ENCODE assay signal across 1 cellular context in the genomic region with DNA sequence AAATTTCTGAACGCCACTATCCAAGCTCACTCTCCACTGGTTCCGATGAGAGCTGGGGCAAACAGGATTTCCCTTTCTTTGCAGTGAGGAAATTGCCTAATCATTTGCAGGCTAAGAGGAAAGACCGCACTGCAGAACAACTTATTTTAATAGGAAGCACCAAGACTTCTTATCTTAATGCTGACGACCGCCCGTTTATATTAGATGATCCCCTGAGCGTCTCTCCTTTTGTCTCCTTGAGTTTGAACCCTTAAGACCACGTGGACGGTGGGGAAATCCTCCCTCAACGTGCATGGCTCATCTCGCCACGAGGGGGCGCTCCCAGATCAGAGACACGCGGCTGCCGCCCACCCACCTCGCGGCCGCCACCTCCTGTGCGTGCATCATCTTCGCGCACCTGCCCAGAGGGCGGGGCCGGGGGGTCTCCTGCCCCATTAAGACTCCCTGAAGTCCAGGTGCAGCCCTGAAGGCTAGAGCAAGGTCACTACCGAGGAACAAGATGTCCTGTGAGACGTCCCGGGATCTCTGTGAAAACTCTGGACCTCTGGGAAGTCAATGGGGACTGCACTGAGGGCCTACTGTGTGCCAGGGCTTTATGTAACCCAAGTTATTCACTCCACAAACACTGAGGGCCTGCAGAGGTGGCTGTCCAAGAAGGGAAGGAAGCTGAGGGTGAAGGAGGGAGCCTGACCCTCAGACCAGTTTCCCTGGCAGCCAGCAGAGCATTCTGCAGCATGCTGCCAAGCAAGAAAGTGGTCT.
TF ChIP-seq lines count a peak whose summit lies in the region.

No MANE protein-coding gene starts in this region.

TF ChIP-seq in HepG2, 621 proteins besides CTCF, POLR2A, EP300 and RAD21 (continued from another document and continues in another):
- TF ChIP-seq ZNF770 (CRISPR knock-in tag; IDR thresholded peaks at IDR 0.05): no peak
- TF ChIP-seq CHD2 (IDR thresholded peaks at IDR 0.05; ENCODE audit: low read depth, low read length): no peak
- no peak for TF ChIP-seq ZNF235 (CRISPR knock-in tag; IDR thresholded peaks at IDR 0.05; ENCODE audit: borderline replicate concordance)
- TF ChIP-seq ZBTB34 (CRISPR knock-in tag; IDR thresholded peaks at IDR 0.05): no peak
- TF ChIP-seq ZNF275 (CRISPR knock-in tag; IDR thresholded peaks at IDR 0.05; ENCODE audit: borderline replicate concordance): no peak
- TF ChIP-seq FOXP1 (IDR thresholded peaks at IDR 0.05): no peak
- no peak for TF ChIP-seq FOXP1 (CRISPR knock-in tag; IDR thresholded peaks at IDR 0.05)
- TF ChIP-seq HNF4G (IDR thresholded peaks at IDR 0.05; ENCODE audit: borderline replicate concordance, low read depth, low read length): no peak
- TF ChIP-seq HNF4G (CRISPR knock-in tag; IDR thresholded peaks at IDR 0.05; ENCODE audit: borderline replicate concordance, low read depth): no peak
- TF ChIP-seq IRX3 (CRISPR knock-in tag; IDR thresholded peaks at IDR 0.05; ENCODE audit: borderline replicate concordance, low read depth): no peak
- TF ChIP-seq, protein P1, sequence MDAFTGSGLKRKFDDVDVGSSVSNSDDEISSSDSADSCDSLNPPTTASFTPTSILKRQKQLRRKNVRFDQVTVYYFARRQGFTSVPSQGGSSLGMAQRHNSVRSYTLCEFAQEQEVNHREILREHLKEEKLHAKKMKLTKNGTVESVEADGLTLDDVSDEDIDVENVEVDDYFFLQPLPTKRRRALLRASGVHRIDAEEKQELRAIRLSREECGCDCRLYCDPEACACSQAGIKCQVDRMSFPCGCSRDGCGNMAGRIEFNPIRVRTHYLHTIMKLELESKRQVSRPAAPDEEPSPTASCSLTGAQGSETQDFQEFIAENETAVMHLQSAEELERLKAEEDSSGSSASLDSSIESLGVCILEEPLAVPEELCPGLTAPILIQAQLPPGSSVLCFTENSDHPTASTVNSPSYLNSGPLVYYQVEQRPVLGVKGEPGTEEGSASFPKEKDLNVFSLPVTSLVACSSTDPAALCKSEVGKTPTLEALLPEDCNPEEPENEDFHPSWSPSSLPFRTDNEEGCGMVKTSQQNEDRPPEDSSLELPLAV (CRISPR knock-in tag; conservative IDR thresholded peaks at IDR 0.05; ENCODE audit: low read depth): no peak
- no peak for TF ChIP-seq ZNF7 (CRISPR knock-in tag; IDR thresholded peaks at IDR 0.05)
- TF ChIP-seq RXRB (CRISPR knock-in tag; IDR thresholded peaks at IDR 0.05; ENCODE audit: borderline replicate concordance): peak; percentile 36; the same call in 1 of the 2 replicates
- 0 out of 2 replicates have a peak, but pooled peaks have one; percentile 28 for TF ChIP-seq ZNF703 (CRISPR knock-in tag; IDR thresholded peaks at IDR 0.05; ENCODE audit: borderline replicate concordance)
- no peak for TF ChIP-seq ZFP82 (CRISPR knock-in tag; IDR thresholded peaks at IDR 0.05; ENCODE audit: borderline replicate concordance)
- 0 out of 2 replicates have a peak, but pooled peaks have one; percentile 65 for TF ChIP-seq ZNF512B (CRISPR knock-in tag; IDR thresholded peaks at IDR 0.05; ENCODE audit: borderline replicate concordance)
- TF ChIP-seq ADNP (CRISPR knock-in tag; IDR thresholded peaks at IDR 0.05): no peak
- TF ChIP-seq, protein P2, sequence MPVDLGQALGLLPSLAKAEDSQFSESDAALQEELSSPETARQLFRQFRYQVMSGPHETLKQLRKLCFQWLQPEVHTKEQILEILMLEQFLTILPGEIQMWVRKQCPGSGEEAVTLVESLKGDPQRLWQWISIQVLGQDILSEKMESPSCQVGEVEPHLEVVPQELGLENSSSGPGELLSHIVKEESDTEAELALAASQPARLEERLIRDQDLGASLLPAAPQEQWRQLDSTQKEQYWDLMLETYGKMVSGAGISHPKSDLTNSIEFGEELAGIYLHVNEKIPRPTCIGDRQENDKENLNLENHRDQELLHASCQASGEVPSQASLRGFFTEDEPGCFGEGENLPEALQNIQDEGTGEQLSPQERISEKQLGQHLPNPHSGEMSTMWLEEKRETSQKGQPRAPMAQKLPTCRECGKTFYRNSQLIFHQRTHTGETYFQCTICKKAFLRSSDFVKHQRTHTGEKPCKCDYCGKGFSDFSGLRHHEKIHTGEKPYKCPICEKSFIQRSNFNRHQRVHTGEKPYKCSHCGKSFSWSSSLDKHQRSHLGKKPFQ (CRISPR knock-in tag; IDR thresholded peaks at IDR 0.05; ENCODE audit: insufficient replicate concordance): no peak
- no peak; the same call in 1 of the 2 replicates for TF ChIP-seq IRF9 (CRISPR knock-in tag; IDR thresholded peaks at IDR 0.05; ENCODE audit: borderline replicate concordance)
- TF ChIP-seq RFX5 (IDR thresholded peaks at IDR 0.05; ENCODE audit: low read depth, low read length): no peak
- no peak for TF ChIP-seq MTERF4 (CRISPR knock-in tag; IDR thresholded peaks at IDR 0.05)
- no peak for TF ChIP-seq CC2D1A (CRISPR knock-in tag; IDR thresholded peaks at IDR 0.05)
- TF ChIP-seq ATF4 (CRISPR knock-in tag; IDR thresholded peaks at IDR 0.05): no peak
- no peak for TF ChIP-seq ZSCAN25 (CRISPR knock-in tag; IDR thresholded peaks at IDR 0.05)
- TF ChIP-seq, protein P3, sequence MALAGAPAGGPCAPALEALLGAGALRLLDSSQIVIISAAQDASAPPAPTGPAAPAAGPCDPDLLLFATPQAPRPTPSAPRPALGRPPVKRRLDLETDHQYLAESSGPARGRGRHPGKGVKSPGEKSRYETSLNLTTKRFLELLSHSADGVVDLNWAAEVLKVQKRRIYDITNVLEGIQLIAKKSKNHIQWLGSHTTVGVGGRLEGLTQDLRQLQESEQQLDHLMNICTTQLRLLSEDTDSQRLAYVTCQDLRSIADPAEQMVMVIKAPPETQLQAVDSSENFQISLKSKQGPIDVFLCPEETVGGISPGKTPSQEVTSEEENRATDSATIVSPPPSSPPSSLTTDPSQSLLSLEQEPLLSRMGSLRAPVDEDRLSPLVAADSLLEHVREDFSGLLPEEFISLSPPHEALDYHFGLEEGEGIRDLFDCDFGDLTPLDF (CRISPR knock-in tag; IDR thresholded peaks at IDR 0.05): no peak
- no peak for TF ChIP-seq SRSF1 (optimal IDR thresholded peaks at IDR 0.05; ENCODE audit: low read depth, low read length)
- no peak for TF ChIP-seq ZBTB21 (CRISPR knock-in tag; IDR thresholded peaks at IDR 0.05)
- no peak for TF ChIP-seq PHF5A (CRISPR knock-in tag; IDR thresholded peaks at IDR 0.05; ENCODE audit: low read depth, unreplicated experiment)
- TF ChIP-seq KDM6A (CRISPR knock-in tag; IDR thresholded peaks at IDR 0.05; ENCODE audit: low read depth): no peak
- TF ChIP-seq JUN (CRISPR knock-in tag; IDR thresholded peaks at IDR 0.05): no peak
